8 cellular contexts compared by ENCODE assay signal in the genomic region with DNA sequence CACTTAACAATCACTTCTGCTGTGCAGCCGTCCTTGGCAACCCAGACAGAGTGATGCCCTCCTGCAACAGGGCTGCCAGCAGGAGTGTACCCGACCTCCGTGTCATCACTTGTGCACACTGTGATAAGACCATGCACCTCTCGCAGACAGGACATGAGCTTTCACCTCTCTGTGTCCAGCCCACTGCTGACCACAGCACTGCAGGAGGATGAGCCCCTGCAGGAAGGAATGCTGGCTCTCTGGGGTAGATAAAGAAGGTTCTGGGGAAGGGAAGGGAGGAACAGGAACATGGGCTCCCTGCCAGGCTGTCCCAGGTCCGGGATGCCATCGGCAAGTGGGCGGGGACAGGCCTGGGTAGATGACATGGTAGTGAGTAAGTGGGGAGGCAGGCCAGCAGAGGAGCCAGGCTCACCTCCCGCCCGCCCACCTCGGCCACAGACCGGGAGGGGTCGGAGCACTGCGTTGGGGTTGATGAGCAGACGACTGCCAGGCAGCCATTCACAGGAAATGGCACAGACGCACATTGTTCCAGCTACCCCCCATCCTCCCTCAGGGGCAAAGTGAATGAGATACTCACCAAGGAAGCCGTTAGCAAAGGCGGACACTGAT. TPM values are rescaled to one million over a fixed set of nuclear protein-coding genes. Genes with fewer than 3 reads are reported as not detected.
A peak's percentile ranks its signal among the peaks of the same experiment; 100 is the strongest.
DNase-seq lines count a peak whose midpoint lies in the region; ATAC-seq and TF ChIP-seq lines count a peak whose summit lies in the region.

No MANE protein-coding gene starts in this region.

- H3K4me1 ChIP-seq in mucosa of descending colon (ENCODE audit: low read depth) = no peaks in the 10 kb centered on the region

- TF ChIP-seq CTCF in mucosa of descending colon (IDR thresholded peaks at IDR 0.05) = no peak

- no peaks in the 10 kb centered on the region for H3K36me3 ChIP-seq in mucosa of descending colon (ENCODE audit: low read depth)

- peaks cover 100% of the 10 kb centered on the region for H3K4me1 Mint-ChIP-seq in activated naive CD4-positive, alpha-beta T cell treated with anti-CD3 and anti-CD28 coated beads, Interleukin-2, amount 50 U/mL, for 24 hours

- peak overlapping the region; percentile 70 for H3K4me3 Mint-ChIP-seq in activated naive CD4-positive, alpha-beta T cell treated with anti-CD3 and anti-CD28 coated beads, Interleukin-2, amount 50 U/mL, for 24 hours

- DNase-seq in AG08395 (ENCODE audit: low spot score) (peak; percentile 86), SK-MEL-5 (ENCODE audit: low read depth, low spot score) (peak; percentile 37), mucosa of descending colon (peak in 1 of 3 donors; percentile 76), stromal cell of bone marrow (ENCODE audit: low read depth) (peak; percentile 92), HuH-7 (ENCODE audit: low spot score) (no peak), NCI-H345 treated with DMSO at 0.1 percent for 48 hours (lab: John Stamatoyannopoulos, UW; ENCODE audit: unreplicated experiment) (no peak)

- ATAC-seq in mucosa of descending colon = peak; percentile 56
- ATAC-seq in GM18511 (IDR thresholded peaks at IDR 0.05; ENCODE audit: unreplicated experiment) = no peak

- peak overlapping the region; percentile 94 for H3K27ac Mint-ChIP-seq in activated naive CD4-positive, alpha-beta T cell treated with anti-CD3 and anti-CD28 coated beads, Interleukin-2, amount 50 U/mL, for 24 hours

- H3K9me3 Mint-ChIP-seq in activated naive CD4-positive, alpha-beta T cell treated with anti-CD3 and anti-CD28 coated beads, Interleukin-2, amount 50 U/mL, for 24 hours = peaks cover 5% of the 10 kb centered on the region

- no peaks in the 10 kb centered on the region for H3K27me3 Mint-ChIP-seq in activated naive CD4-positive, alpha-beta T cell treated with anti-CD3 and anti-CD28 coated beads, Interleukin-2, amount 50 U/mL, for 24 hours

- in situ Hi-C loops in SK-MEL-5 (cut with HindIII; ENCODE audit: low pct_unique_long_range_greater_than_20kb, low sequenced_read_pairs) = no loop called here

- intact Hi-C loops in mucosa of descending colon (cut with DNase I, micrococcal nuclease) = no loop called here

- H3K36me3 Mint-ChIP-seq in activated naive CD4-positive, alpha-beta T cell treated with anti-CD3 and anti-CD28 coated beads, Interleukin-2, amount 50 U/mL, for 24 hours = peaks cover 3% of the 10 kb centered on the region

- H3K9me3 ChIP-seq in mucosa of descending colon = no peaks in the 10 kb centered on the region

- H3K4me3 ChIP-seq in mucosa of descending colon = no peak overlapping the region

RNA-seq across cellular contexts. Expression of a gene that starts 18.6 kb away (rescaled TPM):
- total RNA-seq in SK-MEL-5 (2014; rRNA removed; shearing (Covaris generic)) = 0.05 and 0.11 TPM in 2 replicates
- polyA plus RNA-seq in SK-MEL-5 (2015; cell fraction: cytosol; rRNA removed) = 0.04 and 0.32 TPM in 2 replicates
- not detected in 2 replicates for polyA plus RNA-seq in SK-MEL-5 (2015; cell fraction: nucleus; rRNA removed)
- 100 to 1,000 TPM in 2 of 3 donors, 10 to 100 TPM in 1; 20.9 to 235 (median 194) TPM for total RNA-seq in mucosa of descending colon

RNA-seq across cellular contexts. Expression of a gene that starts 54.5 kb away (rescaled TPM):
- 82.9 and 92.8 TPM in 2 replicates for total RNA-seq in SK-MEL-5 (2014; rRNA removed; shearing (Covaris generic))
- polyA plus RNA-seq in SK-MEL-5 (2015; cell fraction: cytosol; rRNA removed) = 41.2 and 50.8 TPM in 2 replicates
- polyA plus RNA-seq in SK-MEL-5 (2015; cell fraction: nucleus; rRNA removed) = 957 and 1,306 TPM in 2 replicates
- 100 to 1,000 TPM in 2 of 3 donors, 10 to 100 TPM in 1; 46.8 to 133 (median 121) TPM for total RNA-seq in mucosa of descending colon

Comparison
In these comparisons a context has a peak if more than half of its experiments do, and no peak if none do; other contexts are left out.
1. DNase-seq: peak in AG08395 (single experiment), SK-MEL-5 (single experiment) and stromal cell of bone marrow (single experiment); none in HuH-7 (single experiment) and NCI-H345 treated with DMSO at 0.1 percent for 48 hours (single experiment).
2. RNA of a gene that starts 18.6 kb away (total RNA-seq): 20.9 to 235 TPM in mucosa of descending colon; 0.05 to 0.11 TPM in SK-MEL-5; every median in the first group is over 10 times any median in the second.